In genomic region chr1:198725090-198725489, GRCh38 we compare ENCODE assay signal across 21 cellular contexts.
DNase-seq lines count a peak whose midpoint lies in the region; ATAC-seq and TF ChIP-seq lines count a peak whose summit lies in the region.
"Had no signal": no experiment of that assay in that cellular context is flagged by ENCODE, and none has a peak within 500 bp of the region (broad histone marks: within the 10 kb centered on the region; RNA-seq: fewer than 3 reads in every experiment).

No MANE protein-coding gene starts in this region.

- peak overlapping the region; percentile 1 for H3K4me3 Mint-ChIP-seq in CD4-positive, alpha-beta T cell
- H3K4me3 Mint-ChIP-seq in activated CD8-positive, alpha-beta T cell treated with anti-CD3 and anti-CD28 coated beads, Interleukin-2, amount 10 ng/mL, durations not matched to agents 7 days and 5 days = no peak overlapping the region

- peak overlapping the region; percentile 81 for H3K27ac Mint-ChIP-seq in CD4-positive, alpha-beta T cell
- H3K27ac Mint-ChIP-seq in activated CD8-positive, alpha-beta T cell treated with anti-CD3 and anti-CD28 coated beads, Interleukin-2, amount 10 ng/mL, durations not matched to agents 7 days and 5 days = peak overlapping the region; percentile 65

- peaks cover 76% of the 10 kb centered on the region for H3K4me1 Mint-ChIP-seq in CD4-positive, alpha-beta T cell (ENCODE audit: low read depth)
- H3K4me1 Mint-ChIP-seq in activated CD8-positive, alpha-beta T cell treated with anti-CD3 and anti-CD28 coated beads, Interleukin-2, amount 10 ng/mL, durations not matched to agents 7 days and 5 days (ENCODE audit: low read depth) = peaks cover 25% of the 10 kb centered on the region

- no peak overlapping the region for H3K4me3 ChIP-seq in foreskin fibroblast (ENCODE audit: low read depth in 1 of 2, low read length in 2 of 2)
- H3K4me3 ChIP-seq: hepatocyte, lung, vagina had no signal

- H3K9me3 Mint-ChIP-seq in CD4-positive, alpha-beta T cell = no peaks in the 10 kb centered on the region
- H3K9me3 Mint-ChIP-seq in activated CD8-positive, alpha-beta T cell treated with anti-CD3 and anti-CD28 coated beads, Interleukin-2, amount 10 ng/mL, durations not matched to agents 7 days and 5 days (ENCODE audit: insufficient read depth) = no peaks in the 10 kb centered on the region

- no peaks in the 10 kb centered on the region for H3K9me3 ChIP-seq in CD4-positive, alpha-beta T cell (ENCODE audit: control insufficient read depth, low read length)
- H3K9me3 ChIP-seq: vagina had no signal

- no peaks in the 10 kb centered on the region for H3K27me3 Mint-ChIP-seq in CD4-positive, alpha-beta T cell
- H3K27me3 Mint-ChIP-seq in activated CD8-positive, alpha-beta T cell treated with anti-CD3 and anti-CD28 coated beads, Interleukin-2, amount 10 ng/mL, durations not matched to agents 7 days and 5 days (ENCODE audit: low read depth) = no peaks in the 10 kb centered on the region

- CTCF ChIA-PET in CD4-positive, alpha-beta T cell (lab: Charles Lee) = no interaction called here
- CTCF ChIA-PET in activated CD8-positive, alpha-beta T cell treated with anti-CD3 and anti-CD28 coated beads, Interleukin-2, amount 10 ng/mL, durations not matched to agents 7 days and 5 days (lab: Charles Lee) = no interaction called here

- H3K27ac ChIP-seq in CD4-positive, alpha-beta T cell (ENCODE audit: low read depth, low read length) = no peak overlapping the region
- H3K27ac ChIP-seq: hepatocyte, parathyroid adenoma, vagina had no signal

- TF ChIP-seq CTCF in CD4-positive, alpha-beta T cell (IDR thresholded peaks at IDR 0.05) = no peak
- no peak for TF ChIP-seq CTCF in foreskin fibroblast (IDR thresholded peaks at IDR 0.05; ENCODE audit: low read depth, low read length)

- ATAC-seq in CD4-positive, alpha-beta T cell (ENCODE audit: poor library complexity) = no peak
- ATAC-seq in activated CD8-positive, alpha-beta T cell treated with anti-CD3 and anti-CD28 coated beads, Interleukin-2, amount 10 ng/mL, durations not matched to agents 7 days and 5 days = no peak
- ATAC-seq in GM21528 (IDR thresholded peaks at IDR 0.05; ENCODE audit: low FRiP score, unreplicated experiment) = no peak

- POLR2A ChIA-PET in CD4-positive, alpha-beta T cell (lab: Charles Lee) = no interaction called here
- POLR2A ChIA-PET in activated CD8-positive, alpha-beta T cell treated with anti-CD3 and anti-CD28 coated beads, Interleukin-2, amount 10 ng/mL, durations not matched to agents 7 days and 5 days (lab: Charles Lee) = no interaction called here

- no peaks in the 10 kb centered on the region for H3K27me3 ChIP-seq in CD4-positive, alpha-beta T cell (ENCODE audit: control insufficient read depth, insufficient read depth, low read length)
- H3K27me3 ChIP-seq: hepatocyte, vagina had no signal

- no peak for DNase-seq in CD4-positive, alpha-beta T cell
- DNase-seq in EL (peak; percentile 13), foreskin fibroblast (peak; percentile 8), cerebellar nuclear complex (lab: John Stamatoyannopoulos, UW) (no peak), NCI-H187 treated with DMSO at 0.1 percent for 48 hours (lab: John Stamatoyannopoulos, UW) (no peak)
- DNase-seq in activated CD8-positive, alpha-beta T cell treated with anti-CD3 and anti-CD28 coated beads, Interleukin-2, amount 10 ng/mL, durations not matched to agents 7 days and 5 days = no peak
- DNase-seq: activated T-cell treated with anti-CD3 and anti-CD28 coated beads for 4 hours; amygdala; Calu3; effector CD8-positive, alpha-beta T cell; islet precursor cell; Karpas-422; NCI-H1105 treated with DMSO at 0.1 percent for 48 hours; NCI-H69; OCI-M1; substantia nigra had no signal

- peaks cover 87% of the 10 kb centered on the region for H3K36me3 Mint-ChIP-seq in CD4-positive, alpha-beta T cell (ENCODE audit: low read depth)
- H3K36me3 Mint-ChIP-seq in activated CD8-positive, alpha-beta T cell treated with anti-CD3 and anti-CD28 coated beads, Interleukin-2, amount 10 ng/mL, durations not matched to agents 7 days and 5 days (ENCODE audit: low read depth) = peaks cover 71% of the 10 kb centered on the region

- intact Hi-C loops in CD4-positive, alpha-beta T cell (cut with DNase I, micrococcal nuclease) = loop anchor here in 1 of 2 experiments (10.0 kb wide), 1 partner anchor 430 kb away; no protein-coding TSS in a partner anchor

Comparison
In these comparisons a context has a peak if more than half of its experiments do, and no peak if none do; other contexts are left out.
1. DNase-seq: peak in EL (single experiment) and foreskin fibroblast (2 of 2); none in CD4-positive, alpha-beta T cell (0 of 10), activated CD8-positive, alpha-beta T cell treated with anti-CD3 and anti-CD28 coated beads, Interleukin-2, amount 10 ng/mL, durations not matched to agents 7 days and 5 days (single experiment), cerebellar nuclear complex (0 of 2) and NCI-H187 treated with DMSO at 0.1 percent for 48 hours (single experiment).